12 cellular contexts compared by ENCODE assay signal in genomic region chr1:200907611-200908097, GRCh38. TPM values are rescaled to one million over a fixed set of nuclear protein-coding genes. Genes with fewer than 3 reads are reported as not detected.
DNase-seq lines count a peak whose midpoint lies in the region; ATAC-seq, FAIRE-seq and TF ChIP-seq lines count a peak whose summit lies in the region.
"Had no signal": no experiment of that assay in that cellular context is flagged by ENCODE, and none has a peak within 500 bp of the region (broad histone marks: within the 10 kb centered on the region; RNA-seq: fewer than 3 reads in every experiment).

No MANE protein-coding gene starts in this region.

- H3K36me3 Mint-ChIP-seq in activated T-helper 1 cell treated with anti-CD3 and anti-CD28 coated beads, Interleukin-12 subunit alpha, Interleukin-12 subunit beta, Interleukin-2, Interleukin-4 antibody, amounts not matched to agents 30 ng/mL and 10 ng/mL and 1 ng/mL, durations not matched to agents 14 hours and 24 hours and 36 hours (ENCODE audit: low read depth): no peaks in the 10 kb centered on the region

- WGBS in A549 (ENCODE audit: missing lambda C conversion rate): 67% methylated on average over 5 of the region's 5 CpGs

- CTCF ChIA-PET in A549 (lab: Yijun Ruan, JAX): interaction anchor here (0.7 to 2.0 kb wide), 10 partner anchors 8 to 135 kb away, joined by 3 to 16 read pairs (median 4); partner anchors contain the start of gene INAVA

- H3K4me3 ChIP-seq in A549: no peak overlapping the region

- H3K4me3 Mint-ChIP-seq in activated T-helper 1 cell treated with anti-CD3 and anti-CD28 coated beads, Interleukin-12 subunit alpha, Interleukin-12 subunit beta, Interleukin-2, Interleukin-4 antibody, amounts not matched to agents 30 ng/mL and 10 ng/mL and 1 ng/mL, durations not matched to agents 14 hours and 24 hours and 36 hours: no peak overlapping the region
- H3K4me3 Mint-ChIP-seq: B cell had no signal

- H3K27ac Mint-ChIP-seq in activated T-helper 1 cell treated with anti-CD3 and anti-CD28 coated beads, Interleukin-12 subunit alpha, Interleukin-12 subunit beta, Interleukin-2, Interleukin-4 antibody, amounts not matched to agents 30 ng/mL and 10 ng/mL and 1 ng/mL, durations not matched to agents 14 hours and 24 hours and 36 hours: no peak overlapping the region
- H3K27ac Mint-ChIP-seq: B cell had no signal

- peaks cover 10% of the 10 kb centered on the region for H3K4me1 Mint-ChIP-seq in activated T-helper 1 cell treated with anti-CD3 and anti-CD28 coated beads, Interleukin-12 subunit alpha, Interleukin-12 subunit beta, Interleukin-2, Interleukin-4 antibody, amounts not matched to agents 30 ng/mL and 10 ng/mL and 1 ng/mL, durations not matched to agents 14 hours and 24 hours and 36 hours (ENCODE audit: low read depth)

- POLR2A ChIA-PET in A549 (lab: Yijun Ruan, JAX): interaction anchor here (0.9 to 3.9 kb wide), 4 partner anchors 9 to 17 kb away, joined by 4 to 58 read pairs (median 6); partner anchors contain the start of gene INAVA

- peak overlapping the region; percentile 39 for H3K4me2 ChIP-seq in A549
- H3K4me2 ChIP-seq: KMS-11 had no signal

- DNase-seq in A549 (ENCODE audit: low read depth in 1 of 2, low spot score in 1 of 2) (peak in 1 of 2 experiments; percentile 79), amniotic epithelial cell (ENCODE audit: low read depth) (peak; percentile 70), NCI-H2081 (lab: John Stamatoyannopoulos, UW) (no peak), 8988T (no peak), nucleus accumbens (lab: John Stamatoyannopoulos, UW) (no peak)
- no peak for DNase-seq in activated T-helper 1 cell treated with anti-CD3 and anti-CD28 coated beads, Interleukin-12 subunit alpha, Interleukin-12 subunit beta, Interleukin-2, Interleukin-4 antibody, amounts not matched to agents 30 ng/mL and 10 ng/mL and 1 ng/mL, durations not matched to agents 14 hours and 24 hours and 36 hours (ENCODE audit: low spot score)
- DNase-seq: effector CD8-positive, alpha-beta T cell had no signal

- no peak for FAIRE-seq in A549 (lab: Jason Lieb, UNC)

- H3K27me3 Mint-ChIP-seq in activated T-helper 1 cell treated with anti-CD3 and anti-CD28 coated beads, Interleukin-12 subunit alpha, Interleukin-12 subunit beta, Interleukin-2, Interleukin-4 antibody, amounts not matched to agents 30 ng/mL and 10 ng/mL and 1 ng/mL, durations not matched to agents 14 hours and 24 hours and 36 hours (ENCODE audit: insufficient read depth): peaks cover 29% of the 10 kb centered on the region
- H3K27me3 Mint-ChIP-seq: B cell had no signal

- no peaks in the 10 kb centered on the region for H3K9me3 Mint-ChIP-seq in activated T-helper 1 cell treated with anti-CD3 and anti-CD28 coated beads, Interleukin-12 subunit alpha, Interleukin-12 subunit beta, Interleukin-2, Interleukin-4 antibody, amounts not matched to agents 30 ng/mL and 10 ng/mL and 1 ng/mL, durations not matched to agents 14 hours and 24 hours and 36 hours

- no peak; a peak in 2 of 5 replicates for TF ChIP-seq RAD21 in A549 (conservative IDR thresholded peaks at IDR 0.05 in 1 of 2, IDR thresholded peaks at IDR 0.05 in 1 of 2)

- no peak for TF ChIP-seq CTCF in A549 (IDR thresholded peaks at IDR 0.05)

- intact Hi-C loops in activated T-helper 1 cell treated with anti-CD3 and anti-CD28 coated beads, Interleukin-12 subunit alpha, Interleukin-12 subunit beta, Interleukin-2, Interleukin-4 antibody, amounts not matched to agents 30 ng/mL and 10 ng/mL and 1 ng/mL, durations not matched to agents 14 hours and 24 hours and 36 hours (cut with micrococcal nuclease): loop anchor here (5.0 kb wide), 3 partner anchors 35 to 280 kb away; no protein-coding TSS in a partner anchor

- TF ChIP-seq POLR2A in A549 (IDR thresholded peaks at IDR 0.05; ENCODE audit: low read length): no peak

- peak in 1 of 2 experiments; percentile 48; a peak in 1 of 5 replicates for TF ChIP-seq EP300 in A549 (IDR thresholded peaks at IDR 0.05)

- no peaks in the 10 kb centered on the region for H3K9me3 ChIP-seq in A549

- peaks cover 76% of the 10 kb centered on the region for H3K4me1 ChIP-seq in A549

- peak overlapping the region; percentile 77 to 82 for H3K27ac ChIP-seq in A549
- H3K27ac ChIP-seq: KMS-11 had no signal

- ATAC-seq in A549 (peak; percentile 82 to 91), GM19395 (IDR thresholded peaks at IDR 0.05; ENCODE audit: unreplicated experiment) (peak; percentile 76), HG03159 (IDR thresholded peaks at IDR 0.05; ENCODE audit: unreplicated experiment) (peak; percentile 59)

TF ChIP-seq in A549, 52 proteins besides CTCF, POLR2A, EP300 and RAD21 (continues in another document):
- no peak for TF ChIP-seq NFE2L2 (conservative IDR thresholded peaks at IDR 0.05; ENCODE audit: low read length)
- no peak for TF ChIP-seq PHF8 (IDR thresholded peaks at IDR 0.05; ENCODE audit: borderline replicate concordance, low read depth)
- no peak for TF ChIP-seq FOSL2 (IDR thresholded peaks at IDR 0.05)
- peak; percentile 73 for TF ChIP-seq FOSL2 (CRISPR knock-in tag; IDR thresholded peaks at IDR 0.05)
- no peak for TF ChIP-seq CBX8 (IDR thresholded peaks at IDR 0.05)
- no peak for TF ChIP-seq ZSCAN20 (CRISPR knock-in tag; IDR thresholded peaks at IDR 0.05)
- TF ChIP-seq CEBPB (IDR thresholded peaks at IDR 0.05): peak; percentile 69 to 75; a peak in 3 of 4 replicates
- no peak for TF ChIP-seq MAZ (IDR thresholded peaks at IDR 0.05; ENCODE audit: borderline replicate concordance, low read depth, low read length)
- TF ChIP-seq JUN (IDR thresholded peaks at IDR 0.05): peak; percentile 41 to 52; a peak in 2 of 5 replicates
- TF ChIP-seq POLR2AphosphoS2 (conservative IDR thresholded peaks at IDR 0.05; ENCODE audit: low read length): no peak
- no peak for TF ChIP-seq EHF (CRISPR knock-in tag; IDR thresholded peaks at IDR 0.05)
- no peak for TF ChIP-seq SREBF2 (IDR thresholded peaks at IDR 0.05)
- peak; percentile 41; the same call in 1 of the 2 replicates for TF ChIP-seq MAX (IDR thresholded peaks at IDR 0.05)
- TF ChIP-seq GATA3 (IDR thresholded peaks at IDR 0.05; ENCODE audit: borderline replicate concordance): peak; percentile 26; the same call in 1 of the 2 replicates
- TF ChIP-seq BCL3 (IDR thresholded peaks at IDR 0.05): no peak
- TF ChIP-seq TFCP2L1 (CRISPR knock-in tag; IDR thresholded peaks at IDR 0.05): no peak
- no peak for TF ChIP-seq E2F6 (IDR thresholded peaks at IDR 0.05; ENCODE audit: borderline replicate concordance, low read depth)
- TF ChIP-seq HMGXB4 (CRISPR knock-in tag; IDR thresholded peaks at IDR 0.05; ENCODE audit: borderline replicate concordance): no peak

RNA-seq across cellular contexts. Expression of gene INAVA, which starts 13.0 kb away (rescaled TPM):
- polyA plus RNA-seq in A549 (2011; rRNA removed) (40.0 and 51.3 TPM in 2 replicates), A549 (2017; fragmentation: RNase III; extraction: RNeasy Plus Mini Kit Qiagen cat#74134 plus additional on column Dnase treatment) (38.6 to 50.2 TPM (median 43.7 TPM) in 3 replicates)
- 48.7 and 59.6 TPM in 2 replicates for polyA plus RNA-seq in A549 (2012; cell fraction: cytosol; rRNA removed)
- polyA plus RNA-seq in A549 (2012; cell fraction: nucleus; rRNA removed): 135 and 152 TPM in 2 replicates
- 49.6 and 58.9 TPM in 2 replicates for polyA minus RNA-seq in A549 (2011; rRNA and poly(A)+ RNA removed)
- 0.16 TPM in 1 of 2 replicates, not detected in the other for total RNA-seq in activated T-helper 1 cell treated with anti-CD3 and anti-CD28 coated beads, Interleukin-12 subunit alpha, Interleukin-12 subunit beta, Interleukin-2, Interleukin-4 antibody, amounts not matched to agents 30 ng/mL and 10 ng/mL and 1 ng/mL, durations not matched to agents 14 hours and 24 hours and 36 hours

RNA-seq across cellular contexts. Expression of gene GPR25, which starts 34.9 kb away (rescaled TPM):
- polyA plus RNA-seq in A549 (2011; rRNA removed) (not detected in 2 replicates), A549 (2017; fragmentation: RNase III; extraction: RNeasy Plus Mini Kit Qiagen cat#74134 plus additional on column Dnase treatment) (not detected in 3 replicates)
- 0.06 TPM in 1 of 2 replicates, not detected in the other for polyA plus RNA-seq in A549 (2012; cell fraction: cytosol; rRNA removed)
- 0.12 and 0.28 TPM in 2 replicates for polyA plus RNA-seq in A549 (2012; cell fraction: nucleus; rRNA removed)
- not detected in 2 replicates for polyA minus RNA-seq in A549 (2011; rRNA and poly(A)+ RNA removed)
- total RNA-seq in activated T-helper 1 cell treated with anti-CD3 and anti-CD28 coated beads, Interleukin-12 subunit alpha, Interleukin-12 subunit beta, Interleukin-2, Interleukin-4 antibody, amounts not matched to agents 30 ng/mL and 10 ng/mL and 1 ng/mL, durations not matched to agents 14 hours and 24 hours and 36 hours: not detected in 2 replicates
- total RNA-seq: ureter had no signal
